ENCODE assay signal across 8 cellular contexts in the genomic region with DNA sequence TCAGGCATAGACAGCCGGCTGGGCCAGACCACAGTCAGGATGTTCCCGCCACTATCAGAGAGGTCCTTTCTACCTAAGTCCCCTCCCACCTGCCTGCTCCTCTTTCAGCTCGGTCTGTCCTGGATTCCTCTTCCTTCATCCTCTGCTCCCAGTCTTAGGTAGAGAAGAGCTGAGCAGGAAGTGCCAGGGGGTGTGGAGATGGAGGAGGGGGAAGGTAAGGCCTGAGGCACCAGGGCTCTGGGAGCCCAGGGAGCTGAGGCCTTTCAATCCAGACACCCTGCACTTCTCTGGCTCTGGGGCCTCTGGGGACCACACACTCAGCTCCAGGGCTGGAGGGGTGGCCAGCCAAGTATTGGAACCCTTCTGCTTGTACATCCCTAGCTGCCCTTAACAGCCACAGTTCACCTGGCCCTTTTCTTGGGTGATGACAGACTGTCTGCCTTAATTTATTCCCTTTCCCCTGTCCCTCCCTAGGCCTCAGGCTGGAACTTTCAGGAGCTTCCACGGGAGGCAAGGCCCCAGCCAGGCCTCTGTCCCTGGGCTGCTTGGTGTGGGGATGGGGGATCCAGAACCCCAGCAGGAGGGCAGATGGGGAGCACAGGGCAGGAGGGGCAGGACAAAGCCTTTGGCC. TPM values are rescaled to one million over a fixed set of nuclear protein-coding genes. Genes with fewer than 3 reads are reported as not detected.
A peak's percentile ranks its signal among the peaks of the same experiment; 100 is the strongest.
DNase-seq lines count a peak whose midpoint lies in the region; ATAC-seq and TF ChIP-seq lines count a peak whose summit lies in the region.

No MANE protein-coding gene starts in this region.

- H3K9me3 ChIP-seq in Caco-2 (no peaks in the 10 kb centered on the region), left ventricle myocardium inferior (replicated peaks) (no peaks in the 10 kb centered on the region)

- peak overlapping the region; percentile 7 for H3K27ac Mint-ChIP-seq in Caco-2 (ENCODE audit: unreplicated experiment)
- H3K27ac Mint-ChIP-seq in activated CD4-positive, alpha-beta T cell treated with anti-CD3 and anti-CD28 coated beads, Interleukin-2, amount 10 ng/mL, durations not matched to agents 24 days and 14 days: peak overlapping the region; percentile 57
- peak overlapping the region; percentile 47 for H3K27ac Mint-ChIP-seq in osteocyte (ENCODE audit: unreplicated experiment)

- H3K4me3 ChIP-seq in Caco-2 (ENCODE audit: low read depth, low read length) (no peak overlapping the region), left ventricle myocardium inferior (no peak overlapping the region)

- no peak overlapping the region for H3K4me3 Mint-ChIP-seq in Caco-2 (ENCODE audit: unreplicated experiment)
- H3K4me3 Mint-ChIP-seq in activated CD4-positive, alpha-beta T cell treated with anti-CD3 and anti-CD28 coated beads, Interleukin-2, amount 10 ng/mL, durations not matched to agents 24 days and 14 days: no peak overlapping the region
- no peak overlapping the region for H3K4me3 Mint-ChIP-seq in osteocyte (ENCODE audit: unreplicated experiment)

- H3K36me3 ChIP-seq in Caco-2 (ENCODE audit: control insufficient read depth, insufficient read depth, low read length) (no peaks in the 10 kb centered on the region), left ventricle myocardium inferior (no peaks in the 10 kb centered on the region)

- H3K27ac ChIP-seq in left ventricle myocardium inferior (replicated peaks): peak overlapping the region; percentile 89

- peaks cover 26% of the 10 kb centered on the region for H3K36me3 Mint-ChIP-seq in Caco-2 (ENCODE audit: insufficient read depth, unreplicated experiment)
- peaks cover 11% of the 10 kb centered on the region for H3K36me3 Mint-ChIP-seq in activated CD4-positive, alpha-beta T cell treated with anti-CD3 and anti-CD28 coated beads, Interleukin-2, amount 10 ng/mL, durations not matched to agents 24 days and 14 days (ENCODE audit: low read depth)
- no peaks in the 10 kb centered on the region for H3K36me3 Mint-ChIP-seq in osteocyte (ENCODE audit: unreplicated experiment)

- H3K4me1 Mint-ChIP-seq in Caco-2 (ENCODE audit: low read depth, unreplicated experiment) (peaks cover 39% of the 10 kb centered on the region), osteocyte (ENCODE audit: unreplicated experiment) (peaks cover 48% of the 10 kb centered on the region)
- H3K4me1 Mint-ChIP-seq in activated CD4-positive, alpha-beta T cell treated with anti-CD3 and anti-CD28 coated beads, Interleukin-2, amount 10 ng/mL, durations not matched to agents 24 days and 14 days: peaks cover 62% of the 10 kb centered on the region

- no TSS peak for BruUV-seq in Caco-2 (replicated peaks; lab: Mats Ljungman, UMichigan)

- H3K27me3 ChIP-seq in Caco-2 (replicated peaks; ENCODE audit: control insufficient read depth, insufficient read depth, low read length) (no peaks in the 10 kb centered on the region), left ventricle myocardium inferior (ENCODE audit: low read depth) (no peaks in the 10 kb centered on the region)

- DNase-seq in Caco-2 (peak in 1 of 2 experiments; percentile 45), left ventricle myocardium inferior (no peak), osteocyte (ENCODE audit: extremely low spot score, unreplicated experiment) (no peak), cortex of kidney (lab: John Stamatoyannopoulos, UW) (no peak)
- DNase-seq in activated CD4-positive, alpha-beta T cell treated with anti-CD3 and anti-CD28 coated beads, Interleukin-2, amount 10 ng/mL, durations not matched to agents 24 days and 14 days: peak; percentile 77
- DNase-seq in central memory CD4-positive, alpha-beta T cell: no peak

- TF ChIP-seq CTCF in Caco-2 (IDR thresholded peaks at IDR 0.05; ENCODE audit: insufficient read depth in 1 of 2, low read depth in 1 of 2, low read length in 1 of 2, severe bottlenecking in 1 of 2, unreplicated experiment in 1 of 2): no peak
- no peak for TF ChIP-seq CTCF in left ventricle myocardium inferior (IDR thresholded peaks at IDR 0.05; ENCODE audit: borderline replicate concordance)
- no peak for TF ChIP-seq CTCF in osteocyte (IDR thresholded peaks at IDR 0.05)

- POLR2A ChIA-PET in Caco-2 (lab: Charles Lee): no interaction called here

- intact Hi-C loops in Caco-2 (cut with micrococcal nuclease; ENCODE audit: unreplicated experiment) (no loop called here), left ventricle myocardium inferior (cut with micrococcal nuclease) (no loop called here)
- intact Hi-C loops in activated CD4-positive, alpha-beta T cell treated with anti-CD3 and anti-CD28 coated beads, Interleukin-2, amount 10 ng/mL, durations not matched to agents 24 days and 14 days (cut with micrococcal nuclease): no loop called here

- CTCF ChIA-PET in Caco-2 (lab: Charles Lee): no interaction called here

- no peaks in the 10 kb centered on the region for H3K27me3 Mint-ChIP-seq in Caco-2 (ENCODE audit: insufficient read depth, unreplicated experiment)
- H3K27me3 Mint-ChIP-seq in activated CD4-positive, alpha-beta T cell treated with anti-CD3 and anti-CD28 coated beads, Interleukin-2, amount 10 ng/mL, durations not matched to agents 24 days and 14 days: no peaks in the 10 kb centered on the region
- H3K27me3 Mint-ChIP-seq in osteocyte (ENCODE audit: unreplicated experiment): no peaks in the 10 kb centered on the region

- H3K4me1 ChIP-seq in Caco-2: peaks cover 60% of the 10 kb centered on the region
- H3K4me1 ChIP-seq in left ventricle myocardium inferior: peaks cover 96% of the 10 kb centered on the region

- ATAC-seq in HG03521 (IDR thresholded peaks at IDR 0.05; ENCODE audit: unreplicated experiment) (no peak), HG02623 (IDR thresholded peaks at IDR 0.05; ENCODE audit: unreplicated experiment) (no peak)

- no peaks in the 10 kb centered on the region for H3K9me3 Mint-ChIP-seq in Caco-2 (ENCODE audit: unreplicated experiment)
- no peaks in the 10 kb centered on the region for H3K9me3 Mint-ChIP-seq in activated CD4-positive, alpha-beta T cell treated with anti-CD3 and anti-CD28 coated beads, Interleukin-2, amount 10 ng/mL, durations not matched to agents 24 days and 14 days
- H3K9me3 Mint-ChIP-seq in osteocyte (ENCODE audit: unreplicated experiment): no peaks in the 10 kb centered on the region

RNA-seq across cellular contexts. Expression of a gene that starts 15.6 kb away (rescaled TPM):
- total RNA-seq in Caco-2 (2022) (16.0 and 16.8 TPM in 2 replicates), left ventricle myocardium inferior (10.9 TPM), osteocyte (50.2 and 58.9 TPM in 2 replicates)
- total RNA-seq in activated CD4-positive, alpha-beta T cell treated with anti-CD3 and anti-CD28 coated beads, Interleukin-2, amount 10 ng/mL, durations not matched to agents 24 days and 14 days: 167 and 181 TPM in 2 replicates

Comparison
In these comparisons a context has a peak if more than half of its experiments do, and no peak if none do; other contexts are left out.
1. H3K27ac Mint-ChIP-seq: peak in every context shown above with its lines; median percentile 57 in activated CD4-positive, alpha-beta T cell treated with anti-CD3 and anti-CD28 coated beads, Interleukin-2, amount 10 ng/mL, durations not matched to agents 24 days and 14 days; 47 in osteocyte; 7 in Caco-2.